Comparison of ENCODE assay signal across 16 cellular contexts in the genomic region with DNA sequence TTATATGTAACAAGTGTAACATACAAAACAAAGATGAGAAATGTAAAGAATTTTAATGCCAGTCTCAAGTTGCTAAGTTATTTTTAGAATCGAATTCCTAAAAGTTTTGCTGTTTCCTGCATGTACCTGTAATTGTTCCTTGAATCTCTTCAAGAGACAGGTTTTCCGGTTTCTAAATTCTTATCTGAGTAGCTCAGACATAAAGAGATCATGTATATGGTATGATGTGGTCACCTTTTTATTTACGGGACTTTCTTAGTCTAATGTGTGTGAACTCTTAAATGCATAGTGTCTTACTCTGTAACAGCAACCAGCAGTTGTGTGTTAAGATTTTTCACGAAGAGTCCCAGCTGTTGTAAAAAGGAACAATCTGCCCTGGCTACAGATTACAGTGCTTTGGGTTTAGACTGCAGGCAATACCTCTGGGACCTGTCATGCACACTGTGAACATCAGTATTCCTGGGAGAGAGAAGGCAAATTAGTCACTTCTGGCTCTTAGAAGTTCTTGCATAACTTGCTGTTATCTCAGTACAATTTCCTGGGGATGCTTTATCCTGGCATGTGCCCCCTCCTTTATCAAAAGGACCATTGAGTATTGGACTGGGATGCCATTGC.
DNase-seq lines count a peak whose midpoint lies in the region; ATAC-seq and TF ChIP-seq lines count a peak whose summit lies in the region.
"Had no signal": no experiment of that assay in that cellular context is flagged by ENCODE, and none has a peak within 500 bp of the region (broad histone marks: within the 10 kb centered on the region; RNA-seq: fewer than 3 reads in every experiment).

No MANE protein-coding gene starts in this region.

- peak overlapping the region; percentile 37; the same call in 1 of the 2 replicates for H3K27ac ChIP-seq in ACC112 (ENCODE audit: low read depth, low read length)
- peak overlapping the region in 1 of 2 donors; percentile 31 for H3K27ac ChIP-seq in coronary artery
- H3K27ac ChIP-seq in Karpas-422 (ENCODE audit: low read length): no peak overlapping the region

- ATAC-seq in GM18517 (IDR thresholded peaks at IDR 0.05; ENCODE audit: unreplicated experiment): no peak
- ATAC-seq in WTC11: no peak
- ATAC-seq: activated naive CD4-positive, alpha-beta T cell treated with anti-CD3 and anti-CD28 coated beads, Interleukin-2, amount 50 U/mL, for 72 hours; effector memory CD8-positive, alpha-beta T cell; T-cell had no signal

- peaks cover 6% of the 10 kb centered on the region; the same call in 1 of the 2 replicates for H3K4me1 Mint-ChIP-seq in WTC11
- H3K4me1 Mint-ChIP-seq: T-cell had no signal

- no peak for TF ChIP-seq CTCF in coronary artery (IDR thresholded peaks at IDR 0.05)
- TF ChIP-seq CTCF in WTC11 (IDR thresholded peaks at IDR 0.05): no peak

- no peak overlapping the region for H3K27ac Mint-ChIP-seq in WTC11
- H3K27ac Mint-ChIP-seq: activated CD4-positive, alpha-beta memory T cell treated with anti-CD3 and anti-CD28 coated beads for 36 hours; activated naive CD4-positive, alpha-beta T cell treated with anti-CD3 and anti-CD28 coated beads, Interleukin-2, amount 50 U/mL, for 72 hours; effector memory CD8-positive, alpha-beta T cell; T-cell had no signal

- H3K79me2 ChIP-seq in ACC112 (ENCODE audit: control insufficient read depth, insufficient read depth, low read length, unreplicated experiment) (no peaks in the 10 kb centered on the region), Karpas-422 (ENCODE audit: low read length) (no peaks in the 10 kb centered on the region)

- H3K4me1 ChIP-seq in ACC112 (ENCODE audit: control insufficient read depth, insufficient read depth, low read length, unreplicated experiment): peaks cover 38% of the 10 kb centered on the region
- H3K4me1 ChIP-seq in Karpas-422 (ENCODE audit: low read length): no peaks in the 10 kb centered on the region

- POLR2A ChIA-PET in WTC11 (lab: Charles Lee): no interaction called here

- H4K20me1 ChIP-seq in Karpas-422 (ENCODE audit: insufficient read depth, low read depth, low read length): no peaks in the 10 kb centered on the region

- H3K4me3 Mint-ChIP-seq in WTC11: no peak overlapping the region
- H3K4me3 Mint-ChIP-seq: activated CD4-positive, alpha-beta memory T cell treated with anti-CD3 and anti-CD28 coated beads for 36 hours; effector memory CD8-positive, alpha-beta T cell; T-cell had no signal

- H3K9me2 ChIP-seq in Karpas-422 (replicated peaks; ENCODE audit: insufficient read depth, low read length): no peaks in the 10 kb centered on the region

- DNase-seq in LHCN-M2 (ENCODE audit: low read depth): peak; percentile 81
- DNase-seq in coronary artery (ENCODE audit: low spot score): no peak
- peak; percentile 77 for DNase-seq in kidney tubule cell (ENCODE audit: low spot score)
- DNase-seq in cerebellar cortex (ENCODE audit: low spot score): no peak
- no peak for DNase-seq in WTC11 (ENCODE audit: low spot score)
- no peak for DNase-seq in Karpas-422
- DNase-seq: activated CD4-positive, alpha-beta memory T cell treated with anti-CD3 and anti-CD28 coated beads for 36 hours; effector memory CD8-positive, alpha-beta T cell; NCI-H1092 treated with DMSO at 0.1 percent for 48 hours; NCI-H82; small intestine; T-cell had no signal

- H3K9ac ChIP-seq in Karpas-422 (ENCODE audit: low read length): no peak overlapping the region

- H3K27me3 ChIP-seq in ACC112 (ENCODE audit: insufficient read depth, low read length) (no peaks in the 10 kb centered on the region), Karpas-422 (ENCODE audit: low read length) (no peaks in the 10 kb centered on the region)
- H3K27me3 ChIP-seq: tibial nerve had no signal

- no peaks in the 10 kb centered on the region for H3K36me3 ChIP-seq in ACC112 (ENCODE audit: insufficient read depth, low read length)
- H3K36me3 ChIP-seq in Karpas-422 (ENCODE audit: insufficient read depth, low read length): no peaks in the 10 kb centered on the region
- H3K36me3 ChIP-seq: tibial nerve had no signal

- H3K36me3 Mint-ChIP-seq in WTC11: no peaks in the 10 kb centered on the region
- H3K36me3 Mint-ChIP-seq: activated CD4-positive, alpha-beta memory T cell treated with anti-CD3 and anti-CD28 coated beads for 36 hours; activated naive CD4-positive, alpha-beta T cell treated with anti-CD3 and anti-CD28 coated beads, Interleukin-2, amount 50 U/mL, for 72 hours; T-cell had no signal

- no peak overlapping the region for H2AFZ ChIP-seq in ACC112 (ENCODE audit: low read length, unreplicated experiment)
- H2AFZ ChIP-seq in Karpas-422 (ENCODE audit: low read length): no peak overlapping the region

- H3K27me3 Mint-ChIP-seq in WTC11 (ENCODE audit: low read depth): no peaks in the 10 kb centered on the region
- H3K27me3 Mint-ChIP-seq: effector memory CD8-positive, alpha-beta T cell had no signal

- H3K4me3 ChIP-seq in ACC112 (ENCODE audit: low read depth, low read length): 0 out of 2 replicates have a peak overlapping the region, but pooled peaks have one; percentile 5
- H3K4me3 ChIP-seq in coronary artery: peak overlapping the region; percentile 2
- no peak overlapping the region for H3K4me3 ChIP-seq in Karpas-422 (ENCODE audit: low read length)
- H3K4me3 ChIP-seq: tibial nerve had no signal

- CTCF ChIA-PET in WTC11 (lab: Charles Lee): no interaction called here

- H3K9me3 Mint-ChIP-seq in WTC11: no peaks in the 10 kb centered on the region
- H3K9me3 Mint-ChIP-seq: activated CD4-positive, alpha-beta memory T cell treated with anti-CD3 and anti-CD28 coated beads for 36 hours; activated naive CD4-positive, alpha-beta T cell treated with anti-CD3 and anti-CD28 coated beads, Interleukin-2, amount 50 U/mL, for 72 hours; T-cell had no signal

- H3K4me2 ChIP-seq in Karpas-422 (ENCODE audit: low read depth, low read length, poor library complexity, severe bottlenecking): no peak overlapping the region

- H3K9me3 ChIP-seq in Karpas-422 (ENCODE audit: low read length): no peaks in the 10 kb centered on the region
- H3K9me3 ChIP-seq: tibial nerve had no signal

TF ChIP-seq in WTC11, 78 proteins besides CTCF, POLR2A, EP300 and RAD21:
- TF ChIP-seq ESRRA (CRISPR knock-in tag; IDR thresholded peaks at IDR 0.05; ENCODE audit: borderline replicate concordance) (no peak), CREB1 (CRISPR knock-in tag; IDR thresholded peaks at IDR 0.05) (no peak), STAT6 (CRISPR knock-in tag; conservative IDR thresholded peaks at IDR 0.05; ENCODE audit: low read depth) (no peak), ERG (CRISPR knock-in tag; IDR thresholded peaks at IDR 0.05) (no peak), NR2C2 (CRISPR knock-in tag; IDR thresholded peaks at IDR 0.05) (no peak), NR3C1 (CRISPR knock-in tag; conservative IDR thresholded peaks at IDR 0.05; ENCODE audit: low read depth) (no peak), TEAD4 (CRISPR knock-in tag; IDR thresholded peaks at IDR 0.05) (no peak), ZNF423 (CRISPR knock-in tag; IDR thresholded peaks at IDR 0.05) (no peak)

Comparison
In these comparisons a context has a peak if more than half of its experiments do, and no peak if none do; other contexts are left out.
1. DNase-seq: peak in LHCN-M2 (single experiment) and kidney tubule cell (single experiment); none in coronary artery (single experiment), cerebellar cortex (single experiment), WTC11 (single experiment) and Karpas-422 (single experiment).